Comparison of ENCODE assay signal across 1 cellular context in the genomic region with DNA sequence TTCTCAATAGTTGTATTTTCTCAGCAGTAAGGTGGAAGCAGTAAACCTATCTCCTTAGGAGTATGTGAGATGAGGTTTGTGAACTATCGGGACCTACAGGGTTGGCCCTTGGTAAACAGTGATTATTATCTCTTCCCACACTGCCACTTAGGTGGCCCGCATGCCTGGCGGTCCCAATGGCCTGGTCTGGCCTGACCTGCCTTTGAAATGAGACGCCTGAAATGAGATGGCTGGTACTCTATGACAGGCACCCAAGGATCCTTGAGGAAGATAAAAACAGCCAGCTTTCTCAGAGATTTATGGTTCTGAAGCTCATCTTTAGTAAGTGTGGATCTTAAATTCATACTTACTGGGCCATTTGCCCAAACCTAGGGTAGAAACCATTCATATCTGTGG.
TF ChIP-seq lines count a peak whose summit lies in the region.

No MANE protein-coding gene starts in this region.

TF ChIP-seq in H1, 55 proteins besides CTCF, POLR2A, EP300 and RAD21 (continued from another document):
- TF ChIP-seq CBX5 (IDR thresholded peaks at IDR 0.05; ENCODE audit: low read depth, low read length): no peak
- TF ChIP-seq CTBP2 (IDR thresholded peaks at IDR 0.05; ENCODE audit: borderline replicate concordance, insufficient read depth, insufficient read length, low read length): no peak
- no peak for TF ChIP-seq TAF1 (IDR thresholded peaks at IDR 0.05; ENCODE audit: low read depth, low read length)
- TF ChIP-seq RFX5 (IDR thresholded peaks at IDR 0.05; ENCODE audit: borderline replicate concordance, low read depth, low read length): no peak
- TF ChIP-seq JUND (IDR thresholded peaks at IDR 0.05; ENCODE audit: low read length): no peak
- no peak for TF ChIP-seq PHF8 (conservative IDR thresholded peaks at IDR 0.05; ENCODE audit: low read depth, low read length)
- TF ChIP-seq TEAD4 (IDR thresholded peaks at IDR 0.05; ENCODE audit: low read depth, low read length): no peak
